In the genomic region with DNA sequence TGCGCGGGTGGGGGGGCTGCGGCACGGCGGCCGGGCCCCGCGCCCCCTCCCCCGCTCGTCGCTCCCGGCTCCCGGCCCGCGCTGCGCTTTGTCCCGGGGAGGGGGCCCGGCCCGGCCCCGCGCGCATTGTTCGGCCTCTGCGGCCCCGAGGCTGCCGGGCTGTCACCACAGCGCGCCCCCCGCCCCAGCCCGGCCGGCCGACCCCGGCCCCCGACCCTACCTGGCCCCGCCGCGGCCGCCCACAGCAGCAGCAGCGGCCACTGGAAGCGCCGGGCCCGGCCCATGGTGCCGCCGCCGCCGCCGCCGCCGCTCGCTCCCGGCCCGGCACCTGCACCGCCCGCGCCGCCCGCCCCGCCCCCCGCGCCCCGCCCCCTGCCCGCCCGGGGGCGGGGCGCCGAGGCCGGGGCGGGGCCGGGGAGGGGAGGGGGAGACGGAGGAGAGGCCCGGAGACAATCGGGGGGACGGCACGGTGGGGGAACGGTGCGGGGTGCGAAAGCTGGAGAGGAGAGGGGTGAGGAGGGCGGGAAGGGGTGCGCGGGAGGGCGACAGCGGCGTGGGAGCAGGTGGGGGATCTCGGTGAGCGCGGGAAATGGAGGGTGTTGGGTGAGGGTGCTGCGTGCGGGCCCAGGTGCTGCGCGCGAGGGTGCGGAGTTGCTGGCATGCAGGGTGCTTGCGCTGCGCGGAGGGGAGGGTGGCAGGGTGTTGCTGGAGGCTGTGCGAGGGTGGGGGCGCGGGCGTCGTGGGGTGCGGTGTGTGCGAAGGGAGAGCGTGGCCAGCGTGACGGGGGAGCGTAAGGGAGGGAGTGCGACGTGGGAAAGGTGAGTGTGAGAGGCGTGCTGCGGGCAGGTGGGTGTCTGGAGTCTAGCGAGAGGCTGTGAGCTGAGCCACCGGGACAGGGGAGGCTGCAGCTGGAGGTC, we compare ENCODE assay signal across 1 cellular context.
TF ChIP-seq lines count a peak whose summit lies in the region.

A gene with protein sequence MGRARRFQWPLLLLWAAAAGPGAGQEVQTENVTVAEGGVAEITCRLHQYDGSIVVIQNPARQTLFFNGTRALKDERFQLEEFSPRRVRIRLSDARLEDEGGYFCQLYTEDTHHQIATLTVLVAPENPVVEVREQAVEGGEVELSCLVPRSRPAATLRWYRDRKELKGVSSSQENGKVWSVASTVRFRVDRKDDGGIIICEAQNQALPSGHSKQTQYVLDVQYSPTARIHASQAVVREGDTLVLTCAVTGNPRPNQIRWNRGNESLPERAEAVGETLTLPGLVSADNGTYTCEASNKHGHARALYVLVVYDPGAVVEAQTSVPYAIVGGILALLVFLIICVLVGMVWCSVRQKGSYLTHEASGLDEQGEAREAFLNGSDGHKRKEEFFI (minus strand): TSS at position 344 of the 917 bp plus-strand sequence. CDS start 60 bp downstream, at position 284.

TF ChIP-seq in HEK293, 187 proteins besides CTCF, POLR2A, EP300 and RAD21 (continued from another document and continues in another):
- TF ChIP-seq, protein P1, sequence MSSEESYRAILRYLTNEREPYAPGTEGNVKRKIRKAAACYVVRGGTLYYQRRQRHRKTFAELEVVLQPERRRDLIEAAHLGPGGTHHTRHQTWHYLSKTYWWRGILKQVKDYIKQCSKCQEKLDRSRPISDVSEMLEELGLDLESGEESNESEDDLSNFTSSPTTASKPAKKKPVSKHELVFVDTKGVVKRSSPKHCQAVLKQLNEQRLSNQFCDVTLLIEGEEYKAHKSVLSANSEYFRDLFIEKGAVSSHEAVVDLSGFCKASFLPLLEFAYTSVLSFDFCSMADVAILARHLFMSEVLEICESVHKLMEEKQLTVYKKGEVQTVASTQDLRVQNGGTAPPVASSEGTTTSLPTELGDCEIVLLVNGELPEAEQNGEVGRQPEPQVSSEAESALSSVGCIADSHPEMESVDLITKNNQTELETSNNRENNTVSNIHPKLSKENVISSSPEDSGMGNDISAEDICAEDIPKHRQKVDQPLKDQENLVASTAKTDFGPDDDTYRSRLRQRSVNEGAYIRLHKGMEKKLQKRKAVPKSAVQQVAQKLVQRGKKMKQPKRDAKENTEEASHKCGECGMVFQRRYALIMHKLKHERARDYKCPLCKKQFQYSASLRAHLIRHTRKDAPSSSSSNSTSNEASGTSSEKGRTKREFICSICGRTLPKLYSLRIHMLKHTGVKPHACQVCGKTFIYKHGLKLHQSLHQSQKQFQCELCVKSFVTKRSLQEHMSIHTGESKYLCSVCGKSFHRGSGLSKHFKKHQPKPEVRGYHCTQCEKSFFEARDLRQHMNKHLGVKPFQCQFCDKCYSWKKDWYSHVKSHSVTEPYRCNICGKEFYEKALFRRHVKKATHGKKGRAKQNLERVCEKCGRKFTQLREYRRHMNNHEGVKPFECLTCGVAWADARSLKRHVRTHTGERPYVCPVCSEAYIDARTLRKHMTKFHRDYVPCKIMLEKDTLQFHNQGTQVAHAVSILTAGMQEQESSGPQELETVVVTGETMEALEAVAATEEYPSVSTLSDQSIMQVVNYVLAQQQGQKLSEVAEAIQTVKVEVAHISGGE (tag by site-specific recombination; conservative IDR thresholded peaks at IDR 0.05; ENCODE audit: low read depth): no peak; the same call in 1 of the 2 replicates
- TF ChIP-seq KLF16 (tag by site-specific recombination; IDR thresholded peaks at IDR 0.05) (peak; percentile 95), ZSCAN30 (tag by site-specific recombination; IDR thresholded peaks at IDR 0.05) (no peak), ZNF391 (tag by site-specific recombination; IDR thresholded peaks at IDR 0.05; ENCODE audit: borderline replicate concordance, low read depth) (peak; percentile 99), IKZF3 (tag by site-specific recombination; IDR thresholded peaks at IDR 0.05) (no peak), HOXC10 (CRISPR knock-in tag; IDR thresholded peaks at IDR 0.05) (no peak), YY2 (tag by site-specific recombination; IDR thresholded peaks at IDR 0.05) (peak; percentile 71), ZNF175 (tag by site-specific recombination; IDR thresholded peaks at IDR 0.05) (peak; percentile 94; the same call in 1 of the 2 replicates), ZNF664 (tag by site-specific recombination; IDR thresholded peaks at IDR 0.05) (no peak), MYNN (tag by site-specific recombination; IDR thresholded peaks at IDR 0.05; ENCODE audit: borderline replicate concordance) (peak; percentile 49; the same call in 1 of the 2 replicates), ZNF184 (tag by site-specific recombination; IDR thresholded peaks at IDR 0.05) (no peak), ZFP69B (tag by site-specific recombination; IDR thresholded peaks at IDR 0.05) (peak; percentile 96), ZNF335 (tag by site-specific recombination; conservative IDR thresholded peaks at IDR 0.05) (peak; percentile 60; the same call in 1 of the 2 replicates), ZNF211 (tag by site-specific recombination; IDR thresholded peaks at IDR 0.05; ENCODE audit: low read depth) (no peak), KLF10 (tag by site-specific recombination; IDR thresholded peaks at IDR 0.05) (no peak), ZNF658 (tag by site-specific recombination; IDR thresholded peaks at IDR 0.05) (peak; percentile 89; the same call in 1 of the 2 replicates), ZNF792 (tag by site-specific recombination; IDR thresholded peaks at IDR 0.05) (peak; percentile 96), ZNF2 (tag by site-specific recombination; IDR thresholded peaks at IDR 0.05) (peak; percentile 97), ZNF558 (tag by site-specific recombination; IDR thresholded peaks at IDR 0.05) (no peak), SCRT1 (tag by site-specific recombination; IDR thresholded peaks at IDR 0.05; ENCODE audit: borderline replicate concordance) (peak; percentile 42; the same call in 1 of the 2 replicates), ZNF112 (tag by site-specific recombination; IDR thresholded peaks at IDR 0.05) (no peak), ZNF747 (tag by site-specific recombination; IDR thresholded peaks at IDR 0.05) (peak; percentile 89; the same call in 1 of the 2 replicates), ZNF776 (tag by site-specific recombination; IDR thresholded peaks at IDR 0.05; ENCODE audit: borderline replicate concordance) (no peak), ZNF76 (tag by site-specific recombination; IDR thresholded peaks at IDR 0.05; ENCODE audit: borderline replicate concordance, low read depth) (peak; percentile 87), ZNF274 (IDR thresholded peaks at IDR 0.05; ENCODE audit: low read length) (no peak), ZNF274 (tag by site-specific recombination; IDR thresholded peaks at IDR 0.05; ENCODE audit: borderline replicate concordance) (no peak), WT1 (tag by site-specific recombination; IDR thresholded peaks at IDR 0.05) (peak; percentile 82), ZNF473 (tag by site-specific recombination; IDR thresholded peaks at IDR 0.05) (no peak), SCRT2 (tag by site-specific recombination; IDR thresholded peaks at IDR 0.05) (peak; percentile 74; the same call in 1 of the 2 replicates), ZBTB21 (tag by site-specific recombination; IDR thresholded peaks at IDR 0.05) (peak; percentile 40), ZNF530 (tag by site-specific recombination; IDR thresholded peaks at IDR 0.05; ENCODE audit: low read depth) (no peak), ZNF610 (tag by site-specific recombination; IDR thresholded peaks at IDR 0.05; ENCODE audit: borderline replicate concordance) (0 out of 2 replicates have a peak, but pooled peaks have one; percentile 51)
- TF ChIP-seq, protein P2, sequence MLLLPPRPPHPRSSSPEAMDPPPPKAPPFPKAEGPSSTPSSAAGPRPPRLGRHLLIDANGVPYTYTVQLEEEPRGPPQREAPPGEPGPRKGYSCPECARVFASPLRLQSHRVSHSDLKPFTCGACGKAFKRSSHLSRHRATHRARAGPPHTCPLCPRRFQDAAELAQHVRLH (tag by site-specific recombination; IDR thresholded peaks at IDR 0.05): peak; percentile 92
- TF ChIP-seq, protein P3, sequence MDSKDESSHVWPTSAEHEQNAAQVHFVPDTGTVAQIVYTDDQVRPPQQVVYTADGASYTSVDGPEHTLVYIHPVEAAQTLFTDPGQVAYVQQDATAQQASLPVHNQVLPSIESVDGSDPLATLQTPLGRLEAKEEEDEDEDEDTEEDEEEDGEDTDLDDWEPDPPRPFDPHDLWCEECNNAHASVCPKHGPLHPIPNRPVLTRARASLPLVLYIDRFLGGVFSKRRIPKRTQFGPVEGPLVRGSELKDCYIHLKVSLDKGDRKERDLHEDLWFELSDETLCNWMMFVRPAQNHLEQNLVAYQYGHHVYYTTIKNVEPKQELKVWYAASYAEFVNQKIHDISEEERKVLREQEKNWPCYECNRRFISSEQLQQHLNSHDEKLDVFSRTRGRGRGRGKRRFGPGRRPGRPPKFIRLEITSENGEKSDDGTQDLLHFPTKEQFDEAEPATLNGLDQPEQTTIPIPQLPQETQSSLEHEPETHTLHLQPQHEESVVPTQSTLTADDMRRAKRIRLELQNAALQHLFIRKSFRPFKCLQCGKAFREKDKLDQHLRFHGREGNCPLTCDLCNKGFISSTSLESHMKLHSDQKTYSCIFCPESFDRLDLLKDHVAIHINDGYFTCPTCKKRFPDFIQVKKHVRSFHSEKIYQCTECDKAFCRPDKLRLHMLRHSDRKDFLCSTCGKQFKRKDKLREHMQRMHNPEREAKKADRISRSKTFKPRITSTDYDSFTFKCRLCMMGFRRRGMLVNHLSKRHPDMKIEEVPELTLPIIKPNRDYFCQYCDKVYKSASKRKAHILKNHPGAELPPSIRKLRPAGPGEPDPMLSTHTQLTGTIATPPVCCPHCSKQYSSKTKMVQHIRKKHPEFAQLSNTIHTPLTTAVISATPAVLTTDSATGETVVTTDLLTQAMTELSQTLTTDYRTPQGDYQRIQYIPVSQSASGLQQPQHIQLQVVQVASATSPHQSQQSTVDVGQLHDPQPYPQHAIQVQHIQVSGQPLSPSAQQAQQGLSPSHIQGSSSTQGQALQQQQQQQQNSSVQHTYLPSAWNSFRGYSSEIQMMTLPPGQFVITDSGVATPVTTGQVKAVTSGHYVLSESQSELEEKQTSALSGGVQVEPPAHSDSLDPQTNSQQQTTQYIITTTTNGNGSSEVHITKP (tag by site-specific recombination; IDR thresholded peaks at IDR 0.05): peak; percentile 20; the same call in 1 of the 2 replicates
- TF ChIP-seq, protein P4, sequence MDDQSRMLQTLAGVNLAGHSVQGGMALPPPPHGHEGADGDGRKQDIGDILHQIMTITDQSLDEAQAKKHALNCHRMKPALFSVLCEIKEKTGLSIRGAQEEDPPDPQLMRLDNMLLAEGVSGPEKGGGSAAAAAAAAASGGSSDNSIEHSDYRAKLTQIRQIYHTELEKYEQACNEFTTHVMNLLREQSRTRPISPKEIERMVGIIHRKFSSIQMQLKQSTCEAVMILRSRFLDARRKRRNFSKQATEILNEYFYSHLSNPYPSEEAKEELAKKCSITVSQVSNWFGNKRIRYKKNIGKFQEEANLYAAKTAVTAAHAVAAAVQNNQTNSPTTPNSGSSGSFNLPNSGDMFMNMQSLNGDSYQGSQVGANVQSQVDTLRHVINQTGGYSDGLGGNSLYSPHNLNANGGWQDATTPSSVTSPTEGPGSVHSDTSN (CRISPR knock-in tag; IDR thresholded peaks at IDR 0.05): no peak
- TF ChIP-seq, protein P5, sequence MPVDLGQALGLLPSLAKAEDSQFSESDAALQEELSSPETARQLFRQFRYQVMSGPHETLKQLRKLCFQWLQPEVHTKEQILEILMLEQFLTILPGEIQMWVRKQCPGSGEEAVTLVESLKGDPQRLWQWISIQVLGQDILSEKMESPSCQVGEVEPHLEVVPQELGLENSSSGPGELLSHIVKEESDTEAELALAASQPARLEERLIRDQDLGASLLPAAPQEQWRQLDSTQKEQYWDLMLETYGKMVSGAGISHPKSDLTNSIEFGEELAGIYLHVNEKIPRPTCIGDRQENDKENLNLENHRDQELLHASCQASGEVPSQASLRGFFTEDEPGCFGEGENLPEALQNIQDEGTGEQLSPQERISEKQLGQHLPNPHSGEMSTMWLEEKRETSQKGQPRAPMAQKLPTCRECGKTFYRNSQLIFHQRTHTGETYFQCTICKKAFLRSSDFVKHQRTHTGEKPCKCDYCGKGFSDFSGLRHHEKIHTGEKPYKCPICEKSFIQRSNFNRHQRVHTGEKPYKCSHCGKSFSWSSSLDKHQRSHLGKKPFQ (tag by site-specific recombination; IDR thresholded peaks at IDR 0.05): 0 out of 2 replicates have a peak, but pooled peaks have one; percentile 30
- TF ChIP-seq, protein P6, sequence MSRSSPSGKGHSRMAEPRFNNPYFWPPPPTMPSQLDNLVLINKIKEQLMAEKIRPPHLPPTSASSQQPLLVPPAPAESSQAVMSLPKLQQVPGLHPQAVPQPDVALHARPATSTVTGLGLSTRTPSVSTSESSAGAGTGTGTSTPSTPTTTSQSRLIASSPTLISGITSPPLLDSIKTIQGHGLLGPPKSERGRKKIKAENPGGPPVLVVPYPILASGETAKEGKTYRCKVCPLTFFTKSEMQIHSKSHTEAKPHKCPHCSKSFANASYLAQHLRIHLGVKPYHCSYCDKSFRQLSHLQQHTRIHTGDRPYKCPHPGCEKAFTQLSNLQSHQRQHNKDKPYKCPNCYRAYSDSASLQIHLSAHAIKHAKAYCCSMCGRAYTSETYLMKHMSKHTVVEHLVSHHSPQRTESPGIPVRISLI (tag by site-specific recombination; IDR thresholded peaks at IDR 0.05): no peak
- TF ChIP-seq, protein P7, sequence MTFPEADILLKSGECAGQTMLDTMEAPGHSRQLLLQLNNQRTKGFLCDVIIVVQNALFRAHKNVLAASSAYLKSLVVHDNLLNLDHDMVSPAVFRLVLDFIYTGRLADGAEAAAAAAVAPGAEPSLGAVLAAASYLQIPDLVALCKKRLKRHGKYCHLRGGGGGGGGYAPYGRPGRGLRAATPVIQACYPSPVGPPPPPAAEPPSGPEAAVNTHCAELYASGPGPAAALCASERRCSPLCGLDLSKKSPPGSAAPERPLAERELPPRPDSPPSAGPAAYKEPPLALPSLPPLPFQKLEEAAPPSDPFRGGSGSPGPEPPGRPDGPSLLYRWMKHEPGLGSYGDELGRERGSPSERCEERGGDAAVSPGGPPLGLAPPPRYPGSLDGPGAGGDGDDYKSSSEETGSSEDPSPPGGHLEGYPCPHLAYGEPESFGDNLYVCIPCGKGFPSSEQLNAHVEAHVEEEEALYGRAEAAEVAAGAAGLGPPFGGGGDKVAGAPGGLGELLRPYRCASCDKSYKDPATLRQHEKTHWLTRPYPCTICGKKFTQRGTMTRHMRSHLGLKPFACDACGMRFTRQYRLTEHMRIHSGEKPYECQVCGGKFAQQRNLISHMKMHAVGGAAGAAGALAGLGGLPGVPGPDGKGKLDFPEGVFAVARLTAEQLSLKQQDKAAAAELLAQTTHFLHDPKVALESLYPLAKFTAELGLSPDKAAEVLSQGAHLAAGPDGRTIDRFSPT (tag by site-specific recombination; IDR thresholded peaks at IDR 0.05): peak; percentile 98
- TF ChIP-seq, protein P8, sequence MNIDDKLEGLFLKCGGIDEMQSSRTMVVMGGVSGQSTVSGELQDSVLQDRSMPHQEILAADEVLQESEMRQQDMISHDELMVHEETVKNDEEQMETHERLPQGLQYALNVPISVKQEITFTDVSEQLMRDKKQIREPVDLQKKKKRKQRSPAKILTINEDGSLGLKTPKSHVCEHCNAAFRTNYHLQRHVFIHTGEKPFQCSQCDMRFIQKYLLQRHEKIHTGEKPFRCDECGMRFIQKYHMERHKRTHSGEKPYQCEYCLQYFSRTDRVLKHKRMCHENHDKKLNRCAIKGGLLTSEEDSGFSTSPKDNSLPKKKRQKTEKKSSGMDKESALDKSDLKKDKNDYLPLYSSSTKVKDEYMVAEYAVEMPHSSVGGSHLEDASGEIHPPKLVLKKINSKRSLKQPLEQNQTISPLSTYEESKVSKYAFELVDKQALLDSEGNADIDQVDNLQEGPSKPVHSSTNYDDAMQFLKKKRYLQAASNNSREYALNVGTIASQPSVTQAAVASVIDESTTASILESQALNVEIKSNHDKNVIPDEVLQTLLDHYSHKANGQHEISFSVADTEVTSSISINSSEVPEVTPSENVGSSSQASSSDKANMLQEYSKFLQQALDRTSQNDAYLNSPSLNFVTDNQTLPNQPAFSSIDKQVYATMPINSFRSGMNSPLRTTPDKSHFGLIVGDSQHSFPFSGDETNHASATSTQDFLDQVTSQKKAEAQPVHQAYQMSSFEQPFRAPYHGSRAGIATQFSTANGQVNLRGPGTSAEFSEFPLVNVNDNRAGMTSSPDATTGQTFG (tag by site-specific recombination; IDR thresholded peaks at IDR 0.05; ENCODE audit: borderline replicate concordance): peak; percentile 85; the same call in 1 of the 2 replicates
